ENCODE assay signal across 1 cellular context in the genomic region with DNA sequence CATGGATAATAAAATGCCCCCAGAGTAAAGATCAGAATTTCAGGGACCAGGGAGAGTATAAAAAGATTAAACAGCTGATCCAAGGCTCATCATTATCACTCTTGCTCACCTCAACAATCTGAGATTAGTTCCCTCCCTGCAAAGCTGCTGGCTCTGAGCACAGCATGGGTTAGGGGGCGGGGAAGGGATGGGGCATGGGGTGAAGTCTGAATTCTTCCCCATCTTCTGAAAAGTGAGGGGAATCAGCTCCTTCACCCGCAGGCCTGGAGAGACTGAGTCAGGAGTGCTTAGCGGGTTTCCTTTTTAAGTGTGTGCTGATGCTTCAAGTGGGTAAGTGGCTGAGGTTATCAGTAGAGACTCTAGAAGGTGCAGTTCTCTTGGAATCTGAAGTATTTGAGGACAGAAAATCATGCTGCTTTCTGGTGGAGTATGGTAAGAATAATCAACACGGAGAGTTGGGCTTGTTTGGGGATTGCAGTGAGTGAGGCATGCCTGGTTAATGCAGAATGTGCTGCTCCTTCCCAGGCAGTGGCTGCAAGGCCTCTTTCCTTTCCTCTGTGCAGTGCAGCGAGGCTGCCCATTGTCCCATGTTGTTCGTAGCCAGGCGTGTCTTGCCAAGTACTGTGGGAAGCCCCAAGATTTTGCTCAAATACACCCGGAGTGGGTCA.
TF ChIP-seq lines count a peak whose summit lies in the region.

No MANE protein-coding gene starts in this region.

TF ChIP-seq in HepG2, 621 proteins besides CTCF, POLR2A, EP300 and RAD21 (continued from another document):
- TF ChIP-seq, protein P1, sequence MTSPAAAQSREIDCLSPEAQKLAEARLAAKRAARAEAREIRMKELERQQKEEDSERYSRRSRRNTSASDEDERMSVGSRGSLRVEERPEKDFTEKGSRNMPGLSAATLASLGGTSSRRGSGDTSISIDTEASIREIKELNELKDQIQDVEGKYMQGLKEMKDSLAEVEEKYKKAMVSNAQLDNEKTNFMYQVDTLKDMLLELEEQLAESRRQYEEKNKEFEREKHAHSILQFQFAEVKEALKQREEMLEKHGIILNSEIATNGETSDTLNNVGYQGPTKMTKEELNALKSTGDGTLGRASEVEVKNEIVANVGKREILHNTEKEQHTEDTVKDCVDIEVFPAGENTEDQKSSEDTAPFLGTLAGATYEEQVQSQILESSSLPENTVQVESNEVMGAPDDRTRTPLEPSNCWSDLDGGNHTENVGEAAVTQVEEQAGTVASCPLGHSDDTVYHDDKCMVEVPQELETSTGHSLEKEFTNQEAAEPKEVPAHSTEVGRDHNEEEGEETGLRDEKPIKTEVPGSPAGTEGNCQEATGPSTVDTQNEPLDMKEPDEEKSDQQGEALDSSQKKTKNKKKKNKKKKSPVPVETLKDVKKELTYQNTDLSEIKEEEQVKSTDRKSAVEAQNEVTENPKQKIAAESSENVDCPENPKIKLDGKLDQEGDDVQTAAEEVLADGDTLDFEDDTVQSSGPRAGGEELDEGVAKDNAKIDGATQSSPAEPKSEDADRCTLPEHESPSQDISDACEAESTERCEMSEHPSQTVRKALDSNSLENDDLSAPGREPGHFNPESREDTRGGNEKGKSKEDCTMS (CRISPR knock-in tag; conservative IDR thresholded peaks at IDR 0.05): no peak
